Comparison of ENCODE assay signal across 1 cellular context in the genomic region with DNA sequence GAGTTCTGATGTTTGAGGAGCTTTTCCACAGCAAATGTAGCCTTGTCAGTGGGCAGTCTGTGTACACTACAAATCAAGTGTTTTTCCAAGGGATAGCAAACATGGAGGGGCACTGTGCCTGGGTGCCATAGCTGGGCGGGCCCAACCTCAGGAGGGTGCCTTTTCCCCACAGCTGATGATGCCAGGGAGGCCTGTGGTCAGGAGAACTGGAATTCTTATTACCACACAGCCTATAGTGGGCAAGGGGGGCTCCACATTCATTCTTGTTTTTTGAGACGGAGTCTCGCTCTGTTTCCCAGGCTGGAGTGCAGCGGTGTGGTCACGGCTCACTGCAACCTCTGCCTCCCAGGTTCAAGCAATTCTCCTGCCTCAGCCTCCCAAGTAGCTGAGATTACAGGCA.
TF ChIP-seq lines count a peak whose summit lies in the region.

No MANE protein-coding gene starts in this region.

TF ChIP-seq in SK-N-SH, 30 proteins besides CTCF, POLR2A, EP300 and RAD21 (continued from another document):
- TF ChIP-seq, protein P1, sequence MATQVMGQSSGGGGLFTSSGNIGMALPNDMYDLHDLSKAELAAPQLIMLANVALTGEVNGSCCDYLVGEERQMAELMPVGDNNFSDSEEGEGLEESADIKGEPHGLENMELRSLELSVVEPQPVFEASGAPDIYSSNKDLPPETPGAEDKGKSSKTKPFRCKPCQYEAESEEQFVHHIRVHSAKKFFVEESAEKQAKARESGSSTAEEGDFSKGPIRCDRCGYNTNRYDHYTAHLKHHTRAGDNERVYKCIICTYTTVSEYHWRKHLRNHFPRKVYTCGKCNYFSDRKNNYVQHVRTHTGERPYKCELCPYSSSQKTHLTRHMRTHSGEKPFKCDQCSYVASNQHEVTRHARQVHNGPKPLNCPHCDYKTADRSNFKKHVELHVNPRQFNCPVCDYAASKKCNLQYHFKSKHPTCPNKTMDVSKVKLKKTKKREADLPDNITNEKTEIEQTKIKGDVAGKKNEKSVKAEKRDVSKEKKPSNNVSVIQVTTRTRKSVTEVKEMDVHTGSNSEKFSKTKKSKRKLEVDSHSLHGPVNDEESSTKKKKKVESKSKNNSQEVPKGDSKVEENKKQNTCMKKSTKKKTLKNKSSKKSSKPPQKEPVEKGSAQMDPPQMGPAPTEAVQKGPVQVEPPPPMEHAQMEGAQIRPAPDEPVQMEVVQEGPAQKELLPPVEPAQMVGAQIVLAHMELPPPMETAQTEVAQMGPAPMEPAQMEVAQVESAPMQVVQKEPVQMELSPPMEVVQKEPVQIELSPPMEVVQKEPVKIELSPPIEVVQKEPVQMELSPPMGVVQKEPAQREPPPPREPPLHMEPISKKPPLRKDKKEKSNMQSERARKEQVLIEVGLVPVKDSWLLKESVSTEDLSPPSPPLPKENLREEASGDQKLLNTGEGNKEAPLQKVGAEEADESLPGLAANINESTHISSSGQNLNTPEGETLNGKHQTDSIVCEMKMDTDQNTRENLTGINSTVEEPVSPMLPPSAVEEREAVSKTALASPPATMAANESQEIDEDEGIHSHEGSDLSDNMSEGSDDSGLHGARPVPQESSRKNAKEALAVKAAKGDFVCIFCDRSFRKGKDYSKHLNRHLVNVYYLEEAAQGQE (IDR thresholded peaks at IDR 0.05; ENCODE audit: low read depth, low read length): no peak
- no peak for TF ChIP-seq MEF2A (IDR thresholded peaks at IDR 0.05; ENCODE audit: borderline replicate concordance, low read depth)
- no peak for TF ChIP-seq FOXJ3 (CRISPR knock-in tag; IDR thresholded peaks at IDR 0.05)
- TF ChIP-seq, protein P2, sequence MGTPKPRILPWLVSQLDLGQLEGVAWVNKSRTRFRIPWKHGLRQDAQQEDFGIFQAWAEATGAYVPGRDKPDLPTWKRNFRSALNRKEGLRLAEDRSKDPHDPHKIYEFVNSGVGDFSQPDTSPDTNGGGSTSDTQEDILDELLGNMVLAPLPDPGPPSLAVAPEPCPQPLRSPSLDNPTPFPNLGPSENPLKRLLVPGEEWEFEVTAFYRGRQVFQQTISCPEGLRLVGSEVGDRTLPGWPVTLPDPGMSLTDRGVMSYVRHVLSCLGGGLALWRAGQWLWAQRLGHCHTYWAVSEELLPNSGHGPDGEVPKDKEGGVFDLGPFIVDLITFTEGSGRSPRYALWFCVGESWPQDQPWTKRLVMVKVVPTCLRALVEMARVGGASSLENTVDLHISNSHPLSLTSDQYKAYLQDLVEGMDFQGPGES (IDR thresholded peaks at IDR 0.05; ENCODE audit: low read depth, low read length): no peak
- no peak for TF ChIP-seq RFX5 (IDR thresholded peaks at IDR 0.05; ENCODE audit: low read length)
- TF ChIP-seq, protein P3, sequence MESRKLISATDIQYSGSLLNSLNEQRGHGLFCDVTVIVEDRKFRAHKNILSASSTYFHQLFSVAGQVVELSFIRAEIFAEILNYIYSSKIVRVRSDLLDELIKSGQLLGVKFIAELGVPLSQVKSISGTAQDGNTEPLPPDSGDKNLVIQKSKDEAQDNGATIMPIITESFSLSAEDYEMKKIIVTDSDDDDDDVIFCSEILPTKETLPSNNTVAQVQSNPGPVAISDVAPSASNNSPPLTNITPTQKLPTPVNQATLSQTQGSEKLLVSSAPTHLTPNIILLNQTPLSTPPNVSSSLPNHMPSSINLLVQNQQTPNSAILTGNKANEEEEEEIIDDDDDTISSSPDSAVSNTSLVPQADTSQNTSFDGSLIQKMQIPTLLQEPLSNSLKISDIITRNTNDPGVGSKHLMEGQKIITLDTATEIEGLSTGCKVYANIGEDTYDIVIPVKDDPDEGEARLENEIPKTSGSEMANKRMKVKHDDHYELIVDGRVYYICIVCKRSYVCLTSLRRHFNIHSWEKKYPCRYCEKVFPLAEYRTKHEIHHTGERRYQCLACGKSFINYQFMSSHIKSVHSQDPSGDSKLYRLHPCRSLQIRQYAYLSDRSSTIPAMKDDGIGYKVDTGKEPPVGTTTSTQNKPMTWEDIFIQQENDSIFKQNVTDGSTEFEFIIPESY (IDR thresholded peaks at IDR 0.05; ENCODE audit: borderline replicate concordance, low read depth): no peak
TF ChIP-seq in SK-N-SH: peak in this region for 0.
